ENCODE assay signal across 8 cellular contexts in the genomic region with DNA sequence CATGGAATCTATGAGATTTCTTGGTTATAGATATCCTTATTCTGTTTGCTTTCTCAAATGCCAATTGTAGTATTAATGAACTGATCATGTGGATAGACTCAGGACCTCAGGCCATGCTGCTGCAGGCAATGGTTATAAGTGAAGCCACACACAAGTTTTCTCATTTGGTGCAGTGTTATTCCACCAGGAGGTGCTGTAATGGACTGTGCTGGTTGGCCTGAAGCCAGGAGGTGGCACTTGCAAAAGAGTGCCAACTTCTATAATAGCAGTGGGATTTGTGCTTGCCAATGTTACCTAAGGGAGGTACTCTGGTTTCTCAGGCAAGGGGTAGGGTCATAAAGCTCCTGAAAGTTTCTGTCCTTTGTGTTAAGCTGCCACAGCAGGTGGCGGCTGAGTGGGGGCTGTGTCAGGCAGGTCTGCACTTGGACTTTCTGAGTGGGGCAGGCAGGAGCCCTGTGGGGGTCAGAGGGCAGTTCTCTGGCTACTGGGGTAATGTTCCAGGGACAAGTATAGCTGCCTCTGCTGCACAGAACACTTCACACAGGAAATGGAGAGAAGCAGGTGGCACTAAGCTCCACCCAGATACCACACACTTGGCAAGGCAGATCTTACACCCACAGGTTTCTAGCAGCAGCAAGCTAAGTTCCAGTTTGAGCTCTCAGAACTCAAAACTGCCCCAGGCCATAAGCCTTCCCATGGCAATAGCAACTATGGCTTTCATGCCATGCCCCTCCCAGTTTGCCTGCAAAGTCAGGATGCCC.
DNase-seq lines count a peak whose midpoint lies in the region; ATAC-seq and TF ChIP-seq lines count a peak whose summit lies in the region.

No MANE protein-coding gene starts in this region.

- WGBS in body of pancreas, 2 donors, result 91 to 100% methylated on average over 1 of the region's 1 CpG
- WGBS in esophagus squamous epithelium, 2 donors, result 55 to 83% methylated on average over 1 of the region's 1 CpG

- ATAC-seq in GM21367 (IDR thresholded peaks at IDR 0.05; ENCODE audit: unreplicated experiment), result peak; percentile 98
- peak; percentile 99 for ATAC-seq in HG03439 (IDR thresholded peaks at IDR 0.05; ENCODE audit: unreplicated experiment)
- ATAC-seq in body of pancreas, result no peak

- CTCF ChIA-PET in GM10248 (lab: Yijun Ruan, JAX), result no interaction called here

- no peaks in the 10 kb centered on the region for H3K36me3 Mint-ChIP-seq in osteocyte (ENCODE audit: unreplicated experiment)

- H3K27ac Mint-ChIP-seq in osteocyte (ENCODE audit: unreplicated experiment), result no peak overlapping the region

- POLR2A ChIA-PET in GM10248 (lab: Yijun Ruan, JAX), result no interaction called here

- intact Hi-C loops in body of pancreas (cut with DNase I) (no loop called here), esophagus squamous epithelium (cut with DNase I) (no loop called here)

- H3K4me1 ChIP-seq in body of pancreas, result no peaks in the 10 kb centered on the region
- peaks cover 0 to 14% (median 0%) of the 10 kb centered on the region in 3 donors for H3K4me1 ChIP-seq in esophagus squamous epithelium

- no peaks in the 10 kb centered on the region for H3K4me1 Mint-ChIP-seq in osteocyte (ENCODE audit: unreplicated experiment)

- H3K27me3 ChIP-seq in body of pancreas, result no peaks in the 10 kb centered on the region
- no peaks in the 10 kb centered on the region for H3K27me3 ChIP-seq in esophagus squamous epithelium

- H3K4me3 Mint-ChIP-seq in osteocyte (ENCODE audit: unreplicated experiment), result no peak overlapping the region

- TF ChIP-seq POLR2A in body of pancreas (IDR thresholded peaks at IDR 0.05), result no peak
- no peak for TF ChIP-seq POLR2A in esophagus squamous epithelium (IDR thresholded peaks at IDR 0.05)

- peaks cover 6% of the 10 kb centered on the region for H3K9me3 Mint-ChIP-seq in osteocyte (ENCODE audit: unreplicated experiment)

- no peak for TF ChIP-seq CTCF in GM10248 (IDR thresholded peaks at IDR 0.05; ENCODE audit: control extremely low read depth, extremely low read depth, low read depth, missing control alignments)
- TF ChIP-seq CTCF in body of pancreas (IDR thresholded peaks at IDR 0.05), result peak in 1 of 7 experiments; percentile 11
- TF ChIP-seq CTCF in osteocyte (IDR thresholded peaks at IDR 0.05), result no peak
- TF ChIP-seq CTCF in esophagus squamous epithelium (IDR thresholded peaks at IDR 0.05), result peak in 2 of 6 experiments; percentile 22 to 36

- no peaks in the 10 kb centered on the region for H3K36me3 ChIP-seq in body of pancreas (replicated peaks in 1 of 2; ENCODE audit: insufficient read depth in 1 of 2, low read depth in 2 of 2)
- no peaks in the 10 kb centered on the region for H3K36me3 ChIP-seq in esophagus squamous epithelium

- no peak overlapping the region for H3K27ac ChIP-seq in body of pancreas
- H3K27ac ChIP-seq in esophagus squamous epithelium, result peak overlapping the region in 2 of 4 donors; percentile 18 to 38

- H3K9me3 ChIP-seq in body of pancreas (no peaks in the 10 kb centered on the region), esophagus squamous epithelium (no peaks in the 10 kb centered on the region)

- DNase-seq in GM10248 (ENCODE audit: extremely low spot score) (peak; percentile 4), body of pancreas (peak in 3 of 4 donors; percentile 6 to 40 (median 20)), occipital lobe (lab: John Stamatoyannopoulos, UW) (no peak), osteocyte (ENCODE audit: extremely low spot score, unreplicated experiment) (no peak), AML-193 (lab: John Stamatoyannopoulos, UW) (no peak), esophagus squamous epithelium (lab: John Stamatoyannopoulos, UW) (no peak)

- H3K4me3 ChIP-seq in body of pancreas, result no peak overlapping the region
- H3K4me3 ChIP-seq in esophagus squamous epithelium, result no peak overlapping the region

- H3K27me3 Mint-ChIP-seq in osteocyte (ENCODE audit: unreplicated experiment), result no peaks in the 10 kb centered on the region

Comparison
In these comparisons a context has a peak if more than half of its experiments do, and no peak if none do; other contexts are left out.
1. DNase-seq: peak in GM10248 (single experiment) and body of pancreas (3 of 4); none in occipital lobe (single experiment), osteocyte (single experiment), AML-193 (0 of 2) and esophagus squamous epithelium (single experiment).